21 cellular contexts compared by ENCODE assay signal in the genomic region with DNA sequence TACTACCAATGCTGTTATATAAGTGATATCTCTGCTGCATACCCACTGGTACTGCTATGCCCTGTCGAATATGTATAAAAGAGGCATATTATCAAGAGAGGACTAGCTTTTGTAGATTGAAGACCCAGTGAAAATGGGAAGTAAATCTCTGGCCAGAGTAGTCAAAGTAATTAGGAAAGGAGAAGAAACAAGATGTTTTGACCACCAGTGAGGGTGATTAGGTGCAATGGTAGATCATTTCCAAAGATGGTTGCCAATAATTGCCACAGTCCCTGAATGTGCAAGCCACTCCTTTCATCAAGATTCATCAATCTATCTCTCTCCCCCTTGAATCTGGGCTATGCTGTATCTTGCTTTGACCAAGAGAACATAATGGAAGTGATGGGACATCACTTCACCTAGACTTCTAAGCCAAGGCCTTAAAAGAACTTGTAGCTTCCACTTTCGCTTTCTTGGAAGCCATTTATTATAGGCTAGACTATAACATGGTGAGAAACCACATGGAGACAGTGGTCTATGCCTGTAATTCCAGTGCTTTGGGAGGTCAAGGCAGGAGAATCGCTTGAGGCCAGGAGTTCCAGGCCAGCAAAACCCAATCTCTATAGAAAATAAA. TPM values are rescaled to one million over a fixed set of nuclear protein-coding genes. Genes with fewer than 3 reads are reported as not detected.
DNase-seq lines count a peak whose midpoint lies in the region; ATAC-seq and TF ChIP-seq lines count a peak whose summit lies in the region.
"Had no signal": no experiment of that assay in that cellular context is flagged by ENCODE, and none has a peak within 500 bp of the region (broad histone marks: within the 10 kb centered on the region; RNA-seq: fewer than 3 reads in every experiment).

No MANE protein-coding gene starts in this region.

- H3K4me3 Mint-ChIP-seq in activated naive CD4-positive, alpha-beta T cell treated with anti-CD3 and anti-CD28 coated beads, Interleukin-2, amount 10 ng/mL, durations not matched to agents 7 days and 5 days, result peak overlapping the region; percentile 26
- no peak overlapping the region for H3K4me3 Mint-ChIP-seq in activated naive CD8-positive, alpha-beta T cell treated with anti-CD3 and anti-CD28 coated beads for 36 hours
- H3K4me3 Mint-ChIP-seq: activated naive CD8-positive, alpha-beta T cell had no signal

- no peaks in the 10 kb centered on the region for H3K79me2 ChIP-seq in osteoblast (ENCODE audit: insufficient read depth, low read length)

- POLR2A ChIA-PET in Panc1 (lab: Charles Lee), result no interaction called here

- no peak for TF ChIP-seq CTCF in Panc1 (IDR thresholded peaks at IDR 0.05)
- no peak for TF ChIP-seq CTCF in osteoblast (IDR thresholded peaks at IDR 0.05; ENCODE audit: extremely low read depth, low read depth, low read length)

- H3K4me1 Mint-ChIP-seq in activated naive CD4-positive, alpha-beta T cell treated with anti-CD3 and anti-CD28 coated beads, Interleukin-2, amount 10 ng/mL, durations not matched to agents 7 days and 5 days, result peaks cover 79% of the 10 kb centered on the region
- H3K4me1 Mint-ChIP-seq in activated naive CD8-positive, alpha-beta T cell treated with anti-CD3 and anti-CD28 coated beads for 36 hours, result peaks cover 16% of the 10 kb centered on the region

- peaks cover 29% of the 10 kb centered on the region for H3K36me3 Mint-ChIP-seq in activated naive CD4-positive, alpha-beta T cell treated with anti-CD3 and anti-CD28 coated beads, Interleukin-2, amount 10 ng/mL, durations not matched to agents 7 days and 5 days
- peaks cover 2% of the 10 kb centered on the region for H3K36me3 Mint-ChIP-seq in activated naive CD8-positive, alpha-beta T cell treated with anti-CD3 and anti-CD28 coated beads for 36 hours
- H3K36me3 Mint-ChIP-seq: activated naive CD8-positive, alpha-beta T cell had no signal

- no peak overlapping the region for H3K4me2 ChIP-seq in osteoblast (ENCODE audit: insufficient read depth, low read length)

- no peaks in the 10 kb centered on the region for H3K36me3 ChIP-seq in Panc1 (ENCODE audit: control insufficient read depth, insufficient read depth, low read length)
- no peaks in the 10 kb centered on the region for H3K36me3 ChIP-seq in osteoblast (ENCODE audit: insufficient read depth, low read length)
- H3K36me3 ChIP-seq: brain microvascular endothelial cell, vagina had no signal

- peak overlapping the region; percentile 16 for H2AFZ ChIP-seq in osteoblast (ENCODE audit: low read length)

- H3K4me1 ChIP-seq in Panc1 (ENCODE audit: control insufficient read depth, insufficient read depth, low read length) (peaks cover 17% of the 10 kb centered on the region), osteoblast (ENCODE audit: insufficient read depth, low read length) (peaks cover 39% of the 10 kb centered on the region)
- H3K4me1 ChIP-seq: vagina had no signal

- H4K20me1 ChIP-seq in osteoblast (ENCODE audit: insufficient read depth, low read length), result no peaks in the 10 kb centered on the region

- BruUV-seq in Panc1 (replicated peaks; lab: Mats Ljungman, UMichigan), result no TSS peak

- CTCF ChIA-PET in activated naive CD4-positive, alpha-beta T cell treated with anti-CD3 and anti-CD28 coated beads, Interleukin-2, amount 10 ng/mL, durations not matched to agents 7 days and 5 days (lab: Charles Lee), result interaction anchor here (0.7 to 1.2 kb wide), 4 partner anchors 11 to 79 kb away, joined by 3 to 4 read pairs (median 3); no protein-coding TSS in a partner anchor
- CTCF ChIA-PET in Panc1 (lab: Charles Lee), result no interaction called here

- H3K27me3 ChIP-seq in Panc1 (ENCODE audit: control insufficient read depth, insufficient read depth, low read length), result no peaks in the 10 kb centered on the region
- no peaks in the 10 kb centered on the region for H3K27me3 ChIP-seq in osteoblast (ENCODE audit: insufficient read depth, low read length)
- H3K27me3 ChIP-seq: brain microvascular endothelial cell, foreskin keratinocyte, vagina had no signal

- no peak for ATAC-seq in Panc1
- ATAC-seq: foreskin keratinocyte had no signal

- H3K27me3 Mint-ChIP-seq in activated naive CD4-positive, alpha-beta T cell treated with anti-CD3 and anti-CD28 coated beads, Interleukin-2, amount 10 ng/mL, durations not matched to agents 7 days and 5 days, result no peaks in the 10 kb centered on the region
- H3K27me3 Mint-ChIP-seq in activated naive CD8-positive, alpha-beta T cell treated with anti-CD3 and anti-CD28 coated beads for 36 hours, result peaks cover 8% of the 10 kb centered on the region
- H3K27me3 Mint-ChIP-seq: activated naive CD8-positive, alpha-beta T cell had no signal

- H3K27ac Mint-ChIP-seq in activated naive CD4-positive, alpha-beta T cell treated with anti-CD3 and anti-CD28 coated beads, Interleukin-2, amount 10 ng/mL, durations not matched to agents 7 days and 5 days, result peak overlapping the region; percentile 93
- peak overlapping the region; percentile 61 for H3K27ac Mint-ChIP-seq in activated naive CD8-positive, alpha-beta T cell treated with anti-CD3 and anti-CD28 coated beads for 36 hours
- H3K27ac Mint-ChIP-seq: activated naive CD8-positive, alpha-beta T cell; progenitor cell of endocrine pancreas had no signal

- H3K9me3 Mint-ChIP-seq in activated naive CD4-positive, alpha-beta T cell treated with anti-CD3 and anti-CD28 coated beads, Interleukin-2, amount 10 ng/mL, durations not matched to agents 7 days and 5 days, result peaks cover 15% of the 10 kb centered on the region
- no peaks in the 10 kb centered on the region for H3K9me3 Mint-ChIP-seq in activated naive CD8-positive, alpha-beta T cell treated with anti-CD3 and anti-CD28 coated beads for 36 hours

- in situ Hi-C loops in Panc1 (cut with HindIII; ENCODE audit: low pct_unique_long_range_greater_than_20kb, low sequenced_read_pairs), result no loop called here

- intact Hi-C loops in Panc1 (cut with micrococcal nuclease; ENCODE audit: unreplicated experiment), result no loop called here

- DNase-seq in activated naive CD4-positive, alpha-beta T cell treated with anti-CD3 and anti-CD28 coated beads, Interleukin-2, amount 10 ng/mL, durations not matched to agents 7 days and 5 days, result no peak
- DNase-seq in activated naive CD4-positive, alpha-beta T cell (lab: John Stamatoyannopoulos, UW), result no peak
- DNase-seq in Panc1 (ENCODE audit: low read depth, low spot score) (no peak), osteoblast (ENCODE audit: insufficient read length, low spot score, missing footprints) (no peak), amygdala (lab: John Stamatoyannopoulos, UW) (no peak), NCI-H2081 (lab: John Stamatoyannopoulos, UW) (no peak), NCI-H69 (lab: John Stamatoyannopoulos, UW) (no peak)
- no peak for DNase-seq in activated naive CD8-positive, alpha-beta T cell treated with anti-CD3 and anti-CD28 coated beads for 36 hours
- DNase-seq: activated CD8-positive, alpha-beta memory T cell treated with anti-CD3 and anti-CD28 coated beads for 24 hours; brain microvascular endothelial cell; cortex of kidney; foreskin keratinocyte; kidney glomerular epithelial cell; mesendoderm; NCI-H1092; NCI-H524 treated with DMSO at 0.1 percent for 48 hours; stimulated activated CD4-positive, alpha-beta T cell treated with anti-CD3 and anti-CD28 coated beads, Interleukin-2, amount 100 ng/mL, for 48 hours had no signal

- H3K9me3 ChIP-seq in Panc1 (ENCODE audit: control insufficient read depth, insufficient read depth, low read depth, low read length) (no peaks in the 10 kb centered on the region), osteoblast (ENCODE audit: low read depth, low read length) (no peaks in the 10 kb centered on the region)
- H3K9me3 ChIP-seq: vagina had no signal

- peak overlapping the region; percentile 37; the same call in 1 of the 2 replicates for H3K27ac ChIP-seq in Panc1 (ENCODE audit: low read length)
- no peak overlapping the region for H3K27ac ChIP-seq in osteoblast (ENCODE audit: low read depth, low read length)
- H3K27ac ChIP-seq: brain microvascular endothelial cell, epithelial cell of prostate, foreskin keratinocyte, vagina had no signal

- H3K4me3 ChIP-seq in Panc1 (ENCODE audit: low read depth in 2 of 2, low read length in 2 of 2) (no peak overlapping the region), osteoblast (ENCODE audit: insufficient read depth, low read length) (no peak overlapping the region)
- H3K4me3 ChIP-seq: vagina had no signal

RNA-seq across cellular contexts. Expression of a gene that starts 52.6 kb away (rescaled TPM):
- 0.82 TPM for total RNA-seq in Panc1 (2021; ENCODE audit: unreplicated experiment)
- 1.2 TPM for polyA plus RNA-seq in Panc1 (2012; ENCODE audit: insufficient read length)
- not detected for total RNA-seq in activated naive CD8-positive, alpha-beta T cell treated with anti-CD3 and anti-CD28 coated beads for 36 hours
- 0.36 and 0.88 TPM in 2 replicates for total RNA-seq in osteoblast
- polyA plus RNA-seq: foreskin keratinocyte had no signal
